In the genomic region with DNA sequence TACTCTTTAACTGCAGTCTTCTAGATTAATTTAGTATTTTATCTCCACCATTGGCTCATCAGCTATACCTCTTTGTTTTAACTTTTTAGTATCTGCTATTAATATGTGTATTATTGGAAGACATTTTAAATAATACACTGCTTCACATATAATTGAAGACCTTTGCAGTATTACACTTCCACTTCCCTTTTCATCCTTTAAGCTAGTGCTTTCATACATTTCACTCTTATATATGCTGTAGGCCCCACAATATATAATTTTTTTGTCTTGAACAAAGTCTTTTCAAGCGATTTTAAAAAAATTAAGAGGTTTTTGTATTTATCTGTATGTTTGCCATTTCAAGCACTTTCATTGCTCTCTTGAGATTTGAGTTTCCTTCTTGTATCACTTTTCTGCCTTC, we compare ENCODE assay signal across 23 cellular contexts.
"Had no signal": no experiment of that assay in that cellular context is flagged by ENCODE, and none has a peak within 500 bp of the region (broad histone marks: within the 10 kb centered on the region; RNA-seq: fewer than 3 reads in every experiment).

No MANE protein-coding gene starts in this region.

- ATAC-seq: mucosa of descending colon; naive thymus-derived CD4-positive, alpha-beta T cell; natural killer cell treated with Interleukin-12 subunit alpha and Interleukin-12 subunit beta and Interleukin-15 and Interleukin-18, amount 100 ng/mL, for 72 hours; right cardiac atrium; sciatic nerve; stimulated activated naive B cell treated with anti-CD40 and anti-IgM and Interleukin-4, amounts not matched to agents 10 μg/mL and 1 μg/mL and 100 μg/mL, for 72 hours; stimulated activated naive CD8-positive, alpha-beta T cell treated with anti-CD3 and anti-CD28 coated beads, Interleukin-15, Interleukin-2, amounts not matched to agents 100 U/mL and 50 U/mL, for 24 hours; upper lobe of right lung had no signal

- DNase-seq: islet precursor cell; left ventricle myocardium inferior; mesendoderm; midbrain; mucosa of descending colon; naive thymus-derived CD4-positive, alpha-beta T cell; ovary; retina; stimulated activated CD4-positive, alpha-beta T cell treated with anti-CD3 and anti-CD28 coated beads, Interleukin-12 subunit alpha, Interleukin-12 subunit beta, amount 100 ng/mL, for 4 hours; stimulated activated CD4-positive, alpha-beta T cell treated with anti-CD3 and anti-CD28 coated beads, Interleukin-15, amount 100 ng/mL, for 24 hours; stimulated activated CD4-positive, alpha-beta T cell treated with anti-CD3 and anti-CD28 coated beads, Interleukin-2, amount 100 ng/mL, for 24 hours; stimulated activated CD4-positive, alpha-beta T cell treated with anti-CD3 and anti-CD28 coated beads, Interleukin-4, amount 100 ng/mL, for 1 hour; stimulated activated naive B cell treated with anti-CD40 and anti-IgM and Interleukin-4, amounts not matched to agents 10 μg/mL and 1 μg/mL and 100 μg/mL, for 72 hours; stimulated activated naive CD8-positive, alpha-beta T cell treated with anti-CD3 and anti-CD28 coated beads, Interleukin-15, Interleukin-2, amounts not matched to agents 100 U/mL and 50 U/mL, for 24 hours; stomach; testis; thyroid gland; transverse colon; upper lobe of right lung had no signal

- H3K27me3 Mint-ChIP-seq: natural killer cell treated with Interleukin-12 subunit alpha and Interleukin-12 subunit beta and Interleukin-15 and Interleukin-18, amount 100 ng/mL, for 72 hours; stimulated activated naive B cell treated with anti-CD40 and anti-IgM and Interleukin-4, amounts not matched to agents 10 μg/mL and 1 μg/mL and 100 μg/mL, for 72 hours had no signal

- FAIRE-seq: urothelium cell line had no signal

- H3K4me3 Mint-ChIP-seq: naive thymus-derived CD4-positive, alpha-beta T cell; natural killer cell treated with Interleukin-12 subunit alpha and Interleukin-12 subunit beta and Interleukin-15 and Interleukin-18, amount 100 ng/mL, for 72 hours; stimulated activated naive B cell treated with anti-CD40 and anti-IgM and Interleukin-4, amounts not matched to agents 10 μg/mL and 1 μg/mL and 100 μg/mL, for 72 hours had no signal

- H3K36me3 Mint-ChIP-seq: naive thymus-derived CD4-positive, alpha-beta T cell; natural killer cell treated with Interleukin-12 subunit alpha and Interleukin-12 subunit beta and Interleukin-15 and Interleukin-18, amount 100 ng/mL, for 72 hours had no signal

- H3K9me3 Mint-ChIP-seq: naive thymus-derived CD4-positive, alpha-beta T cell; natural killer cell treated with Interleukin-12 subunit alpha and Interleukin-12 subunit beta and Interleukin-15 and Interleukin-18, amount 100 ng/mL, for 72 hours; stimulated activated naive B cell treated with anti-CD40 and anti-IgM and Interleukin-4, amounts not matched to agents 10 μg/mL and 1 μg/mL and 100 μg/mL, for 72 hours had no signal

- H3K27ac Mint-ChIP-seq: naive thymus-derived CD4-positive, alpha-beta T cell; stimulated activated naive B cell treated with anti-CD40 and anti-IgM and Interleukin-4, amounts not matched to agents 10 μg/mL and 1 μg/mL and 100 μg/mL, for 72 hours had no signal
